ENCODE assay signal across 8 cellular contexts in genomic region chr11:9573775-9574555, GRCh38. TPM values are rescaled to one million over a fixed set of nuclear protein-coding genes. Genes with fewer than 3 reads are reported as not detected.
DNase-seq lines count a peak whose midpoint lies in the region; ATAC-seq and TF ChIP-seq lines count a peak whose summit lies in the region.

No MANE protein-coding gene starts in this region.

- H3K27ac ChIP-seq in SJSA1 (peak overlapping the region; percentile 91), endodermal cell (ENCODE audit: low read depth, low read length) (peak overlapping the region; percentile 74)

- H3K9me3 ChIP-seq in SJSA1 (replicated peaks): no peaks in the 10 kb centered on the region
- no peaks in the 10 kb centered on the region for H3K9me3 ChIP-seq in endodermal cell (ENCODE audit: control insufficient read depth, low read length)

- peak overlapping the region; percentile 94 for H3K27ac Mint-ChIP-seq in endodermal cell
- peak overlapping the region in 2 of 3 experiments; percentile 92 for H3K27ac Mint-ChIP-seq in nephron

- H3K27me3 Mint-ChIP-seq in endodermal cell (ENCODE audit: insufficient read depth) (peaks cover 3% of the 10 kb centered on the region), nephron (ENCODE audit: low read depth) (peaks cover 4% of the 10 kb centered on the region)

- H3K4me3 ChIP-seq in SJSA1 (peak overlapping the region; percentile 93), endodermal cell (ENCODE audit: low read length) (peak overlapping the region; percentile 98)

- H3K4me1 Mint-ChIP-seq in endodermal cell: peaks cover 41% of the 10 kb centered on the region
- peaks cover 59% of the 10 kb centered on the region for H3K4me1 Mint-ChIP-seq in nephron

- no peak for TF ChIP-seq CTCF in endodermal cell (conservative IDR thresholded peaks at IDR 0.05)
- TF ChIP-seq CTCF in nephron (IDR thresholded peaks at IDR 0.05; ENCODE audit: unreplicated experiment in 3 of 3): no peak

- peak overlapping the region; percentile 87 for H3K9ac ChIP-seq in endodermal cell (ENCODE audit: extremely low read depth, low read length, poor library complexity, severe bottlenecking)

- 0% methylated on average over 35 to 114 of the region's 114 CpGs for WGBS in endodermal cell (ENCODE audit: insufficient coverage in 1 of 2, insufficient read length in 1 of 2), 2 experiments

- no peaks in the 10 kb centered on the region for H3K27me3 ChIP-seq in SJSA1 (replicated peaks)
- no peaks in the 10 kb centered on the region for H3K27me3 ChIP-seq in endodermal cell (ENCODE audit: control insufficient read depth, insufficient read depth, low read length, poor library complexity, severe bottlenecking)

- H3K36me3 ChIP-seq in SJSA1 (peaks cover 47% of the 10 kb centered on the region), endodermal cell (ENCODE audit: control insufficient read depth, insufficient read depth, low read length) (peaks cover 31% of the 10 kb centered on the region)

- H3K36me3 Mint-ChIP-seq in endodermal cell (ENCODE audit: low read depth) (peaks cover 25% of the 10 kb centered on the region), nephron (ENCODE audit: low read depth) (peaks cover 25% of the 10 kb centered on the region)

- H3K4me3 Mint-ChIP-seq in endodermal cell (peak overlapping the region; percentile 97), nephron (peak overlapping the region; percentile 85 to 90 (median 88))

- H3K9me3 Mint-ChIP-seq in endodermal cell: no peaks in the 10 kb centered on the region
- no peaks in the 10 kb centered on the region for H3K9me3 Mint-ChIP-seq in nephron

- H3K4me1 ChIP-seq in SJSA1 (replicated peaks) (peaks cover 18% of the 10 kb centered on the region), endodermal cell (ENCODE audit: control insufficient read depth, insufficient read depth, low read length) (peaks cover 7% of the 10 kb centered on the region)

- DNase-seq in activated CD8-positive, alpha-beta memory T cell treated with anti-CD3 and anti-CD28 coated beads, Interleukin-2, amount 50 U/mL, for 4 hours: peak; percentile 18
- DNase-seq in activated CD8-positive, alpha-beta memory T cell treated with anti-CD3 and anti-CD28 coated beads for 24 hours: no peak
- DNase-seq in SJSA1 (ENCODE audit: low read depth in 1 of 2, low spot score in 2 of 2) (no peak), endodermal cell (no peak), NCI-H1436 treated with DMSO at 0.1 percent for 48 hours (lab: John Stamatoyannopoulos, UW) (no peak), NCI-H2196 treated with DMSO at 0.1 percent for 48 hours (lab: John Stamatoyannopoulos, UW; ENCODE audit: unreplicated experiment) (no peak)

- peak; percentile 17 for ATAC-seq in HG02642 (IDR thresholded peaks at IDR 0.05; ENCODE audit: poor library complexity, unreplicated experiment)

RNA-seq across cellular contexts. Expression of gene WEE1, which starts 0.5 kb away (rescaled TPM):
- 36.1 and 44.3 TPM in 2 replicates for total RNA-seq in SJSA1 (2014; rRNA removed; shearing (Covaris generic))
- 10 to 100 TPM; 80.1 to 93.5 TPM for total RNA-seq in endodermal cell
- polyA plus RNA-seq in endodermal cell (2013, experiment 1 of 2): 72.0 TPM
- 71.9 TPM for polyA plus RNA-seq in endodermal cell (2013, experiment 2 of 2)
